In genomic region chr12:107467716-107468115, GRCh38 we compare ENCODE assay signal across 30 cellular contexts.
DNase-seq lines count a peak whose midpoint lies in the region; ATAC-seq and TF ChIP-seq lines count a peak whose summit lies in the region.
"Had no signal": no experiment of that assay in that cellular context is flagged by ENCODE, and none has a peak within 500 bp of the region (broad histone marks: within the 10 kb centered on the region; RNA-seq: fewer than 3 reads in every experiment).

No MANE protein-coding gene starts in this region.

- H2BK120ac ChIP-seq in neuronal stem cell (ENCODE audit: low read depth, low read length) = no peak overlapping the region

- H3K27ac ChIP-seq in GM23338 (ENCODE audit: low read depth) (no peak overlapping the region), neuronal stem cell (replicated peaks; ENCODE audit: low read length) (no peak overlapping the region)
- H3K27ac ChIP-seq: 22Rv1, foreskin keratinocyte, heart left ventricle, HL-60, SJCRH30, testis, vagina had no signal

- no peak overlapping the region for H2BK15ac ChIP-seq in neuronal stem cell (ENCODE audit: low read length)

- peaks cover 32% of the 10 kb centered on the region for H3K4me1 Mint-ChIP-seq in GM23338
- H3K4me1 Mint-ChIP-seq in WTC11 = peaks cover 22% of the 10 kb centered on the region
- peaks cover 10% of the 10 kb centered on the region for H3K4me1 Mint-ChIP-seq in activated T-helper 2 cell treated with anti-CD3 and anti-CD28 coated beads, Interferon-gamma antibody, Interleukin-2, Interleukin-4, amounts not matched to agents 10 μg/mL and 5 μg/mL and 100 μg/mL, durations not matched to agents 14 hours and 24 hours and 36 hours (ENCODE audit: low read depth)
- H3K4me1 Mint-ChIP-seq in immature natural killer cell = peaks cover 5 to 8% of the 10 kb centered on the region in 2 donors

- ATAC-seq in GM23338 (peak; percentile 68), WTC11 (peak; percentile 65), HG03280 (IDR thresholded peaks at IDR 0.05; ENCODE audit: unreplicated experiment) (no peak)
- ATAC-seq: activated CD8-positive, alpha-beta T cell treated with anti-CD3 and anti-CD28 coated beads, Interleukin-2, amount 10 ng/mL, durations not matched to agents 7 days and 5 days; esophagus mucosa; foreskin keratinocyte had no signal

- DNase-seq in NCI-H1092 treated with DMSO at 0.1 percent for 48 hours (lab: John Stamatoyannopoulos, UW) (peak; percentile 76), NCI-H1092 (lab: John Stamatoyannopoulos, UW) (no peak), GM23338 (ENCODE audit: low spot score) (peak; percentile 43), WTC11 (ENCODE audit: low spot score) (no peak), neuronal stem cell (ENCODE audit: low spot score) (no peak), immature natural killer cell (no peak)
- no peak for DNase-seq in activated T-helper 2 cell treated with anti-CD3 and anti-CD28 coated beads, Interferon-gamma antibody, Interleukin-2, Interleukin-4, amounts not matched to agents 10 μg/mL and 5 μg/mL and 100 μg/mL, durations not matched to agents 14 hours and 24 hours and 36 hours (ENCODE audit: low spot score)
- DNase-seq: activated CD4-positive, CD25-positive, alpha-beta regulatory T cell treated with anti-CD3 and anti-CD28 coated beads, Interleukin-2, amount 50 U/mL, for 72 hours; activated CD8-positive, alpha-beta T cell treated with anti-CD3 and anti-CD28 coated beads, Interleukin-2, amount 10 ng/mL, durations not matched to agents 7 days and 5 days; activated effector memory CD4-positive, alpha-beta T cell treated with Interleukin-2 at 50 U/mL for 16 hours; activated T-cell treated with anti-CD3 and anti-CD28 coated beads for 4 hours; cortex of kidney; foreskin keratinocyte; GOT3; heart left ventricle; Karpas-422; kidney glomerular epithelial cell; NCI-H187; NCI-H226; SJCRH30; stimulated activated naive CD4-positive, alpha-beta T cell treated with Interleukin-2 at 50 U/mL for 16 hours had no signal

- H3K36me3 Mint-ChIP-seq in GM23338 (ENCODE audit: low read depth) (no peaks in the 10 kb centered on the region), WTC11 (no peaks in the 10 kb centered on the region), immature natural killer cell (no peaks in the 10 kb centered on the region)
- no peaks in the 10 kb centered on the region for H3K36me3 Mint-ChIP-seq in activated T-helper 2 cell treated with anti-CD3 and anti-CD28 coated beads, Interferon-gamma antibody, Interleukin-2, Interleukin-4, amounts not matched to agents 10 μg/mL and 5 μg/mL and 100 μg/mL, durations not matched to agents 14 hours and 24 hours and 36 hours (ENCODE audit: low read depth)
- H3K36me3 Mint-ChIP-seq: activated naive CD8-positive, alpha-beta T cell had no signal

- H3K27ac Mint-ChIP-seq in GM23338 = 0 out of 2 replicates have a peak overlapping the region, but pooled peaks have one; percentile 37
- H3K27ac Mint-ChIP-seq in WTC11 = no peak overlapping the region
- H3K27ac Mint-ChIP-seq in activated T-helper 2 cell treated with anti-CD3 and anti-CD28 coated beads, Interferon-gamma antibody, Interleukin-2, Interleukin-4, amounts not matched to agents 10 μg/mL and 5 μg/mL and 100 μg/mL, durations not matched to agents 14 hours and 24 hours and 36 hours = no peak overlapping the region
- no peak overlapping the region for H3K27ac Mint-ChIP-seq in immature natural killer cell
- H3K27ac Mint-ChIP-seq: activated CD8-positive, alpha-beta T cell treated with anti-CD3 and anti-CD28 coated beads, Interleukin-2, amount 10 ng/mL, durations not matched to agents 7 days and 5 days; T-helper 1 cell treated with Interleukin-12 subunit alpha and Interleukin-12 subunit beta and Interleukin-4 antibody, amounts not matched to agents 30 μg/mL and 1 μg/mL, for 36 hours had no signal

- H3K14ac ChIP-seq in neuronal stem cell (ENCODE audit: low read length) = no peak overlapping the region

- H3K9me3 ChIP-seq in neuronal stem cell (replicated peaks in 1 of 2; ENCODE audit: control insufficient read depth in 2 of 2, insufficient read depth in 1 of 2, low read depth in 1 of 2, low read length in 2 of 2) = no peaks in the 10 kb centered on the region
- H3K9me3 ChIP-seq: heart left ventricle, SJCRH30, testis, vagina had no signal

- CTCF ChIA-PET in WTC11 (lab: Charles Lee) = interaction anchor here (0.6 to 3.1 kb wide), 4 partner anchors 11 to 142 kb away, joined by 3 to 16 read pairs (median 5); no protein-coding TSS in a partner anchor

- peak overlapping the region; percentile 54; the same call in 1 of the 2 replicates for H3K4me2 ChIP-seq in GM23338
- H3K4me2 ChIP-seq in neuronal stem cell (ENCODE audit: insufficient read depth, low read length, poor library complexity, severe bottlenecking) = no peak overlapping the region

- no peak overlapping the region for H3K23ac ChIP-seq in neuronal stem cell (ENCODE audit: low read depth, low read length, poor library complexity)

- H3K18ac ChIP-seq in neuronal stem cell (ENCODE audit: low read length) = no peak overlapping the region

- POLR2A ChIA-PET in WTC11 (lab: Charles Lee) = no interaction called here

- peak in 1 of 2 experiments; percentile 49; a peak in 2 of 4 replicates for TF ChIP-seq CTCF in GM23338 (conservative IDR thresholded peaks at IDR 0.05; ENCODE audit: low read depth in 2 of 2)
- TF ChIP-seq CTCF in WTC11 (IDR thresholded peaks at IDR 0.05) = no peak

- H3K79me1 ChIP-seq in neuronal stem cell (ENCODE audit: low read depth, low read length) = no peaks in the 10 kb centered on the region

- no peaks in the 10 kb centered on the region for H3K9me3 Mint-ChIP-seq in GM23338
- no peaks in the 10 kb centered on the region for H3K9me3 Mint-ChIP-seq in WTC11
- H3K9me3 Mint-ChIP-seq in activated T-helper 2 cell treated with anti-CD3 and anti-CD28 coated beads, Interferon-gamma antibody, Interleukin-2, Interleukin-4, amounts not matched to agents 10 μg/mL and 5 μg/mL and 100 μg/mL, durations not matched to agents 14 hours and 24 hours and 36 hours = no peaks in the 10 kb centered on the region
- H3K9me3 Mint-ChIP-seq in immature natural killer cell = no peaks in the 10 kb centered on the region
- H3K9me3 Mint-ChIP-seq: T-helper 1 cell treated with Interleukin-12 subunit alpha and Interleukin-12 subunit beta and Interleukin-4 antibody, amounts not matched to agents 30 μg/mL and 1 μg/mL, for 36 hours had no signal

- H3K27me3 ChIP-seq in GM23338 (ENCODE audit: insufficient read depth) (no peaks in the 10 kb centered on the region), neuronal stem cell (ENCODE audit: control insufficient read depth in 3 of 3, insufficient read depth in 3 of 3, low read depth in 1 of 3, low read length in 3 of 3) (no peaks in the 10 kb centered on the region)
- H3K27me3 ChIP-seq: foreskin keratinocyte, heart left ventricle, SJCRH30, testis, vagina had no signal

- no peak overlapping the region for H3K4me3 ChIP-seq in GM23338
- H3K4me3 ChIP-seq in neuronal stem cell (ENCODE audit: low read length in 2 of 2) = no peak overlapping the region
- H3K4me3 ChIP-seq: heart left ventricle, lung, SJCRH30, testis, vagina had no signal

- H3K9me2 ChIP-seq in GM23338 (ENCODE audit: insufficient read depth) = peaks cover 5% of the 10 kb centered on the region

- H3K9ac ChIP-seq in neuronal stem cell (ENCODE audit: low read depth, low read length, poor library complexity) = no peak overlapping the region

- no peak overlapping the region for H3K4me3 Mint-ChIP-seq in GM23338
- H3K4me3 Mint-ChIP-seq in WTC11 = no peak overlapping the region
- no peak overlapping the region for H3K4me3 Mint-ChIP-seq in activated T-helper 2 cell treated with anti-CD3 and anti-CD28 coated beads, Interferon-gamma antibody, Interleukin-2, Interleukin-4, amounts not matched to agents 10 μg/mL and 5 μg/mL and 100 μg/mL, durations not matched to agents 14 hours and 24 hours and 36 hours (ENCODE audit: low read depth)
- H3K4me3 Mint-ChIP-seq in immature natural killer cell = no peak overlapping the region
- H3K4me3 Mint-ChIP-seq: activated CD8-positive, alpha-beta T cell treated with anti-CD3 and anti-CD28 coated beads, Interleukin-2, amount 10 ng/mL, durations not matched to agents 7 days and 5 days; T-helper 1 cell treated with Interleukin-12 subunit alpha and Interleukin-12 subunit beta and Interleukin-4 antibody, amounts not matched to agents 30 μg/mL and 1 μg/mL, for 36 hours had no signal

- no peak overlapping the region for H2BK12ac ChIP-seq in neuronal stem cell (ENCODE audit: low read length)

- no peak overlapping the region for H4K8ac ChIP-seq in neuronal stem cell (ENCODE audit: low read depth, low read length)

- intact Hi-C loops in activated T-helper 2 cell treated with anti-CD3 and anti-CD28 coated beads, Interferon-gamma antibody, Interleukin-2, Interleukin-4, amounts not matched to agents 10 μg/mL and 5 μg/mL and 100 μg/mL, durations not matched to agents 14 hours and 24 hours and 36 hours (cut with micrococcal nuclease) = no loop called here

- H4K20me1 ChIP-seq in GM23338 (replicated peaks; ENCODE audit: insufficient read depth) = no peaks in the 10 kb centered on the region

- H2AK5ac ChIP-seq in neuronal stem cell (ENCODE audit: low read depth, low read length) = no peak overlapping the region

- H3K27me3 Mint-ChIP-seq in GM23338 (ENCODE audit: insufficient read depth, low read depth, poor library complexity) (peaks cover 7% of the 10 kb centered on the region), WTC11 (ENCODE audit: low read depth) (peaks cover 3% of the 10 kb centered on the region), immature natural killer cell (ENCODE audit: low read depth in 3 of 3) (peaks cover 0 to 4% (median 1%) of the 10 kb centered on the region in 3 donors)
- no peaks in the 10 kb centered on the region for H3K27me3 Mint-ChIP-seq in activated T-helper 2 cell treated with anti-CD3 and anti-CD28 coated beads, Interferon-gamma antibody, Interleukin-2, Interleukin-4, amounts not matched to agents 10 μg/mL and 5 μg/mL and 100 μg/mL, durations not matched to agents 14 hours and 24 hours and 36 hours (ENCODE audit: low read depth)
- H3K27me3 Mint-ChIP-seq: activated naive CD8-positive, alpha-beta T cell had no signal

- WGBS in neuronal stem cell (ENCODE audit: extremely low coverage in 2 of 2, insufficient read length in 2 of 2, insufficient replicate concordance in 1 of 2), 2 donors = no CpG with 5 or more reads among the region's 6 CpGs

- H2BK5ac ChIP-seq in neuronal stem cell (ENCODE audit: low read length) = no peak overlapping the region

- H3K4me1 ChIP-seq in GM23338 (ENCODE audit: insufficient read depth) (peaks cover 7% of the 10 kb centered on the region; the same call in 1 of the 2 replicates), neuronal stem cell (ENCODE audit: control insufficient read depth in 2 of 2, insufficient read depth in 1 of 2, low read depth in 1 of 2, low read length in 2 of 2) (peaks cover 7 to 14% of the 10 kb centered on the region in 2 donors)
- H3K4me1 ChIP-seq: foreskin keratinocyte, SJCRH30, vagina had no signal

- H3K36me3 ChIP-seq in GM23338 (ENCODE audit: insufficient read depth) (no peaks in the 10 kb centered on the region), neuronal stem cell (replicated peaks in 1 of 2; ENCODE audit: control insufficient read depth in 2 of 2, insufficient read depth in 2 of 2, low read length in 2 of 2) (no peaks in the 10 kb centered on the region)
- H3K36me3 ChIP-seq: heart left ventricle, SJCRH30, vagina had no signal

- no peaks in the 10 kb centered on the region for H3K79me2 ChIP-seq in GM23338 (replicated peaks; ENCODE audit: insufficient read depth)

- no peaks in the 10 kb centered on the region for H3F3A ChIP-seq in GM23338 (replicated peaks; ENCODE audit: low read depth)

- no peak overlapping the region for H3K4ac ChIP-seq in neuronal stem cell (ENCODE audit: low read length)

- H4K91ac ChIP-seq in neuronal stem cell (ENCODE audit: low read depth, low read length, poor library complexity) = no peak overlapping the region

- H2AFZ ChIP-seq in GM23338 = no peak overlapping the region
- H2AFZ ChIP-seq in neuronal stem cell (ENCODE audit: low read length) = peak overlapping the region; percentile 20

Comparison
In these comparisons a context has a peak if more than half of its experiments do, and no peak if none do; other contexts are left out.
1. DNase-seq: peak in NCI-H1092 treated with DMSO at 0.1 percent for 48 hours (single experiment) and GM23338 (single experiment); none in NCI-H1092 (single experiment), WTC11 (single experiment), neuronal stem cell (single experiment), activated T-helper 2 cell treated with anti-CD3 and anti-CD28 coated beads, Interferon-gamma antibody, Interleukin-2, Interleukin-4, amounts not matched to agents 10 μg/mL and 5 μg/mL and 100 μg/mL, durations not matched to agents 14 hours and 24 hours and 36 hours (single experiment) and immature natural killer cell (0 of 3).